17 cellular contexts compared by ENCODE assay signal in the genomic region with DNA sequence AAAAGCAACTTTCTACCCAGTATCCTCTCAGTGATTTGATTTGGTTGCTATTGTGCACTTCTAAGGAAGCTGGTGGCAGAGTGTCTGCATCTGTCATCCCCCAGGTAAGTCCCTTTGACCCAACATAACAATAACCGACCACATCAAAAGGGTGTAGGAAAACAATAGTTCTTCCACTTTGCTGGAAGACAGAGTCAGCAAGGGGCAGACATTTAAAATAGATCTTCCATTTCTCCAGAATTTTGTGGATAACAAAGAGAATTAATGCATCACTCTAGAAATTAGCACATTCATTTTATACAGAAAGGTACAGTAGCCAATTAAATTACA.
DNase-seq lines count a peak whose midpoint lies in the region; ATAC-seq and TF ChIP-seq lines count a peak whose summit lies in the region.
"Had no signal": no experiment of that assay in that cellular context is flagged by ENCODE, and none has a peak within 500 bp of the region (broad histone marks: within the 10 kb centered on the region; RNA-seq: fewer than 3 reads in every experiment).

No MANE protein-coding gene starts in this region.

- H3K9me2 ChIP-seq in OCI-LY1 (ENCODE audit: low read depth, low read length): no peaks in the 10 kb centered on the region

- peak; percentile 57 for ATAC-seq in GM18868 (IDR thresholded peaks at IDR 0.05; ENCODE audit: unreplicated experiment)
- ATAC-seq in stimulated activated naive B cell treated with anti-CD40 and anti-IgM and Interleukin-4, amounts not matched to agents 10 μg/mL and 1 μg/mL and 100 μg/mL, for 72 hours (replicated peaks): peak; percentile 56 to 67
- ATAC-seq in GM19467 (IDR thresholded peaks at IDR 0.05; ENCODE audit: unreplicated experiment): no peak
- no peak for ATAC-seq in GM18861 (IDR thresholded peaks at IDR 0.05; ENCODE audit: unreplicated experiment)

- H4K20me1 ChIP-seq in OCI-LY1 (ENCODE audit: insufficient read depth, low read length): no peaks in the 10 kb centered on the region

- H3K27ac ChIP-seq in OCI-LY1 (ENCODE audit: low read depth, low read length, poor library complexity, severe bottlenecking): peak overlapping the region; percentile 94
- H3K27ac ChIP-seq: C4-2B had no signal

- peak overlapping the region; percentile 60; the same call in 1 of the 2 replicates for H3K4me2 ChIP-seq in OCI-LY1 (ENCODE audit: low read length)

- peak overlapping the region; percentile 68; the same call in 1 of the 2 replicates for H3K9ac ChIP-seq in OCI-LY1 (ENCODE audit: low read length)

- peaks cover 12% of the 10 kb centered on the region; the same call in 1 of the 2 replicates for H3K36me3 ChIP-seq in OCI-LY1 (ENCODE audit: insufficient read depth, low read length)

- peaks cover 33 to 77% of the 10 kb centered on the region in 2 donors for H3K4me1 Mint-ChIP-seq in stimulated activated naive B cell treated with anti-CD40 and anti-IgM and Interleukin-4, amounts not matched to agents 10 μg/mL and 1 μg/mL and 100 μg/mL, for 72 hours
- H3K4me1 Mint-ChIP-seq: CD4-positive, alpha-beta memory T cell had no signal

- peaks cover 3 to 5% of the 10 kb centered on the region in 2 donors for H3K9me3 Mint-ChIP-seq in stimulated activated naive B cell treated with anti-CD40 and anti-IgM and Interleukin-4, amounts not matched to agents 10 μg/mL and 1 μg/mL and 100 μg/mL, for 72 hours
- H3K9me3 Mint-ChIP-seq: H9 had no signal

- DNase-seq in NCI-H748 (lab: John Stamatoyannopoulos, UW; ENCODE audit: unreplicated experiment) (peak; percentile 23), NCI-H748 treated with DMSO at 0.1 percent for 48 hours (lab: John Stamatoyannopoulos, UW) (no peak)
- DNase-seq in stimulated activated naive B cell treated with anti-CD40 and anti-IgM and Interleukin-4, amounts not matched to agents 10 μg/mL and 1 μg/mL and 100 μg/mL, for 72 hours: no peak
- DNase-seq in effector CD8-positive, alpha-beta T cell (lab: John Stamatoyannopoulos, UW): no peak
- DNase-seq: CD4-positive, alpha-beta memory T cell; DMS153; EL; GOT3; H9; IMR-90; KG1 had no signal

- H3K36me3 Mint-ChIP-seq in stimulated activated naive B cell treated with anti-CD40 and anti-IgM and Interleukin-4, amounts not matched to agents 10 μg/mL and 1 μg/mL and 100 μg/mL, for 72 hours: peaks cover 21 to 43% of the 10 kb centered on the region in 2 donors
- H3K36me3 Mint-ChIP-seq: CD4-positive, alpha-beta memory T cell had no signal

- no peak overlapping the region for H3K4me3 Mint-ChIP-seq in stimulated activated naive B cell treated with anti-CD40 and anti-IgM and Interleukin-4, amounts not matched to agents 10 μg/mL and 1 μg/mL and 100 μg/mL, for 72 hours
- H3K4me3 Mint-ChIP-seq: B cell; CD4-positive, alpha-beta memory T cell; H9 had no signal

- no peaks in the 10 kb centered on the region for H3K27me3 ChIP-seq in OCI-LY1 (ENCODE audit: insufficient read depth, low read length)

- H3K4me1 ChIP-seq in OCI-LY1 (ENCODE audit: insufficient read depth, low read length, severe bottlenecking): peaks cover 45% of the 10 kb centered on the region

- H3K27ac Mint-ChIP-seq in stimulated activated naive B cell treated with anti-CD40 and anti-IgM and Interleukin-4, amounts not matched to agents 10 μg/mL and 1 μg/mL and 100 μg/mL, for 72 hours: peak overlapping the region; percentile 56
- H3K27ac Mint-ChIP-seq: B cell; CD4-positive, alpha-beta memory T cell; H9 had no signal

- no peak overlapping the region for H2AFZ ChIP-seq in OCI-LY1 (ENCODE audit: low read length)

- TF ChIP-seq CTCF in OCI-LY1 (IDR thresholded peaks at IDR 0.05; ENCODE audit: low read length): no peak

- H3K79me2 ChIP-seq in OCI-LY1 (ENCODE audit: insufficient read depth, low read length): no peaks in the 10 kb centered on the region

- H3F3A ChIP-seq in OCI-LY1 (ENCODE audit: insufficient read depth, low read length): no peaks in the 10 kb centered on the region

- no peaks in the 10 kb centered on the region for H3K27me3 Mint-ChIP-seq in stimulated activated naive B cell treated with anti-CD40 and anti-IgM and Interleukin-4, amounts not matched to agents 10 μg/mL and 1 μg/mL and 100 μg/mL, for 72 hours
- H3K27me3 Mint-ChIP-seq: B cell had no signal

- no peaks in the 10 kb centered on the region for H3K9me3 ChIP-seq in OCI-LY1 (ENCODE audit: low read length)

- no peak overlapping the region for H3K4me3 ChIP-seq in OCI-LY1 (ENCODE audit: low read depth, low read length, poor library complexity, severe bottlenecking)

Comparison
In these comparisons a context has a peak if more than half of its experiments do, and no peak if none do; other contexts are left out.
1. ATAC-seq: peak in GM18868 (single experiment) and stimulated activated naive B cell treated with anti-CD40 and anti-IgM and Interleukin-4, amounts not matched to agents 10 μg/mL and 1 μg/mL and 100 μg/mL, for 72 hours (2 of 2); none in GM19467 (single experiment) and GM18861 (single experiment).